28 cellular contexts compared by ENCODE assay signal in the genomic region with DNA sequence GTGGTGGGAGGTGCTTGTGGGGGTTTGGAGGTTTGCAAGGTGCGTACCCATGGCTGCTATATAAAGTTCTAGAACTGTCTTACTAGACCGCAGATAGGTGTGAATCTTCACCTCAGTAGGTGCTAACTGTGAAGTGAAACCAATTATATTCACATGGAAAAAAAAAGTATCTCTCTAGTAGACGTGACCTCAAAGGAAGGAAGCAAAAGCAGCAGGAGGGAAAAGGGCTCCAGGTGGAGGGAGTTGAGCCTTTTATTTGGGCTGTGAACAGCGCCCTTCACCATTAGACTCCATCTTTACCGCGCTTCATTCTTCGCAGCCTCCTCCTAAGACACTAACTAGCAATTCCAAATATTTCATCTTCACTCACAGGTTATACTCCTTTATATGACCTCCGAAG.
A peak's percentile ranks its signal among the peaks of the same experiment; 100 is the strongest.
DNase-seq lines count a peak whose midpoint lies in the region; ATAC-seq, FAIRE-seq and TF ChIP-seq lines count a peak whose summit lies in the region.
"Had no signal": no experiment of that assay in that cellular context is flagged by ENCODE, and none has a peak within 500 bp of the region (broad histone marks: within the 10 kb centered on the region; RNA-seq: fewer than 3 reads in every experiment).

No MANE protein-coding gene starts in this region.

- H3K36me3 ChIP-seq in transverse colon: no peaks in the 10 kb centered on the region
- H3K36me3 ChIP-seq: gastroesophageal sphincter, HAP-1, prostate gland, sigmoid colon had no signal

- CTCF ChIA-PET in activated CD8-positive, alpha-beta T cell treated with anti-CD3 and anti-CD28 coated beads for 36 hours (lab: Charles Lee): interaction anchor here (1.3 to 4.2 kb wide), 2 partner anchors 29 to 67 kb away, joined by 4 to 20 read pairs; no protein-coding TSS in a partner anchor

- peaks cover 42% of the 10 kb centered on the region for H3K4me1 Mint-ChIP-seq in activated T-cell treated with anti-CD3 and anti-CD28 coated beads, Interleukin-2, amount 50 U/mL, for 72 hours (ENCODE audit: low read depth)
- H3K4me1 Mint-ChIP-seq in activated CD8-positive, alpha-beta T cell treated with anti-CD3 and anti-CD28 coated beads for 36 hours (ENCODE audit: low read depth): peaks cover 44% of the 10 kb centered on the region
- peaks cover 46 to 48% of the 10 kb centered on the region in 2 donors for H3K4me1 Mint-ChIP-seq in effector memory CD8-positive, alpha-beta T cell (ENCODE audit: low read depth in 2 of 2)
- H3K4me1 Mint-ChIP-seq in stimulated activated naive CD8-positive, alpha-beta T cell treated with anti-CD3 and anti-CD28 coated beads, Interleukin-15, amount 100 ng/mL, for 72 hours: peaks cover 41% of the 10 kb centered on the region

- TF ChIP-seq POLR2A in transverse colon (IDR thresholded peaks at IDR 0.05): no peak

- no peaks in the 10 kb centered on the region for H3K9me3 ChIP-seq in transverse colon
- H3K9me3 ChIP-seq: HAP-1, prostate gland, sigmoid colon had no signal

- H3K36me3 Mint-ChIP-seq in activated T-cell treated with anti-CD3 and anti-CD28 coated beads, Interleukin-2, amount 50 U/mL, for 72 hours (ENCODE audit: insufficient read depth in 2 of 2): peaks cover 2 to 5% of the 10 kb centered on the region in 2 donors
- H3K36me3 Mint-ChIP-seq in activated CD8-positive, alpha-beta T cell treated with anti-CD3 and anti-CD28 coated beads for 36 hours (ENCODE audit: low read depth): peaks cover 6% of the 10 kb centered on the region
- peaks cover 18% of the 10 kb centered on the region for H3K36me3 Mint-ChIP-seq in effector memory CD8-positive, alpha-beta T cell (ENCODE audit: insufficient read depth)
- H3K36me3 Mint-ChIP-seq: CD14-positive monocyte, naive B cell had no signal

- H3K27ac ChIP-seq in transverse colon: no peak overlapping the region
- H3K27ac ChIP-seq: gastroesophageal sphincter, prostate gland, sigmoid colon, SK-N-MC had no signal

- no peak for TF ChIP-seq EP300 in transverse colon (IDR thresholded peaks at IDR 0.05; ENCODE audit: low read depth)

- H3K9me3 Mint-ChIP-seq in activated T-cell treated with anti-CD3 and anti-CD28 coated beads, Interleukin-2, amount 50 U/mL, for 72 hours: peaks cover 1 to 2% of the 10 kb centered on the region in 2 donors
- H3K9me3 Mint-ChIP-seq in activated CD8-positive, alpha-beta T cell treated with anti-CD3 and anti-CD28 coated beads for 36 hours: peaks cover 11% of the 10 kb centered on the region
- peaks cover 0 to 8% of the 10 kb centered on the region in 2 donors for H3K9me3 Mint-ChIP-seq in effector memory CD8-positive, alpha-beta T cell
- H3K9me3 Mint-ChIP-seq in stimulated activated naive CD8-positive, alpha-beta T cell treated with anti-CD3 and anti-CD28 coated beads, Interleukin-15, amount 100 ng/mL, for 72 hours: peaks cover 10 to 13% of the 10 kb centered on the region in 2 donors

- 79 to 87% methylated on average over 7 to 8 of the region's 8 CpGs for WGBS in transverse colon (ENCODE audit: low coverage in 1 of 2), 2 donors

- TF ChIP-seq CTCF in activated CD8-positive, alpha-beta T cell treated with anti-CD3 and anti-CD28 coated beads for 36 hours (IDR thresholded peaks at IDR 0.05): no peak
- no peak for TF ChIP-seq CTCF in transverse colon (IDR thresholded peaks at IDR 0.05)

- intact Hi-C loops in activated CD8-positive, alpha-beta T cell treated with anti-CD3 and anti-CD28 coated beads for 36 hours (cut with micrococcal nuclease): no loop called here
- intact Hi-C loops in transverse colon (cut with DNase I; ENCODE audit: low total_unique reads): no loop called here

- FAIRE-seq in urothelium cell line (lab: Jason Lieb, UNC): no peak
- FAIRE-seq: A204.1, K562 had no signal

- peak overlapping the region; percentile 76 for H3K27ac Mint-ChIP-seq in activated T-cell treated with anti-CD3 and anti-CD28 coated beads, Interleukin-2, amount 50 U/mL, for 72 hours
- H3K27ac Mint-ChIP-seq in activated CD8-positive, alpha-beta T cell treated with anti-CD3 and anti-CD28 coated beads for 36 hours: peak overlapping the region; percentile 17
- H3K27ac Mint-ChIP-seq in effector memory CD8-positive, alpha-beta T cell: peak overlapping the region; percentile 92 to 95
- peak overlapping the region in 1 of 2 donors; percentile 94 for H3K27ac Mint-ChIP-seq in stimulated activated naive CD8-positive, alpha-beta T cell treated with anti-CD3 and anti-CD28 coated beads, Interleukin-15, amount 100 ng/mL, for 72 hours
- H3K27ac Mint-ChIP-seq: activated naive CD4-positive, alpha-beta T cell treated with anti-CD3 and anti-CD28 coated beads for 36 hours; CD14-positive monocyte; naive B cell had no signal

- in situ Hi-C loops in transverse colon (cut with MboI; ENCODE audit: low pct_ligation_motif_present in 1 of 4, low pct_unique_long_range_greater_than_20kb in 1 of 4, low sequenced_read_pairs in 3 of 4): no loop called here

- H3K27me3 Mint-ChIP-seq in activated T-cell treated with anti-CD3 and anti-CD28 coated beads, Interleukin-2, amount 50 U/mL, for 72 hours (ENCODE audit: low read depth): no peaks in the 10 kb centered on the region
- H3K27me3 Mint-ChIP-seq in activated CD8-positive, alpha-beta T cell treated with anti-CD3 and anti-CD28 coated beads for 36 hours: no peaks in the 10 kb centered on the region
- H3K27me3 Mint-ChIP-seq in effector memory CD8-positive, alpha-beta T cell: no peaks in the 10 kb centered on the region
- H3K27me3 Mint-ChIP-seq in stimulated activated naive CD8-positive, alpha-beta T cell treated with anti-CD3 and anti-CD28 coated beads, Interleukin-15, amount 100 ng/mL, for 72 hours: no peaks in the 10 kb centered on the region
- H3K27me3 Mint-ChIP-seq: naive B cell had no signal

- no peak for DNase-seq in activated T-cell treated with anti-CD3 and anti-CD28 coated beads, Interleukin-2, amount 50 U/mL, for 72 hours
- DNase-seq in activated T-cell treated with anti-CD3 and anti-CD28 coated beads, Interleukin-2, amount 50 U/mL, for 1 hour: no peak
- DNase-seq in activated CD8-positive, alpha-beta T cell treated with anti-CD3 and anti-CD28 coated beads for 36 hours: no peak
- DNase-seq in effector memory CD8-positive, alpha-beta T cell: peak; percentile 33 to 39 (median 37)
- DNase-seq in stimulated activated naive CD8-positive, alpha-beta T cell treated with anti-CD3 and anti-CD28 coated beads, Interleukin-15, amount 100 ng/mL, for 72 hours: no peak
- DNase-seq in urothelium cell line (ENCODE audit: low spot score) (no peak), transverse colon (no peak), GOT3 (lab: John Stamatoyannopoulos, UW) (no peak)
- DNase-seq: activated CD4-positive, CD25-positive, alpha-beta regulatory T cell treated with anti-CD3 and anti-CD28 coated beads, Interleukin-2, amount 50 U/mL, for 72 hours; activated naive CD4-positive, alpha-beta T cell treated with anti-CD3 and anti-CD28 coated beads for 36 hours; activated T-cell treated with anti-CD3 and anti-CD28 coated beads, Interleukin-2, amount 50 U/mL, for 4 hours; DMS 273 treated with DMSO at 0.1 percent for 48 hours; kidney glomerular epithelial cell; naive B cell; NCI-H2029 treated with DMSO at 0.1 percent for 48 hours; NCI-H526; NK-92 treated with Interleukin-12 subunit alpha and Interleukin-12 subunit beta, amount 100 ng/mL, for 24 hours; occipital lobe; PC-3; sigmoid colon; stimulated activated CD4-positive, alpha-beta T cell treated with anti-CD3 and anti-CD28 coated beads, Interleukin-4, amount 100 ng/mL, for 4 hours had no signal

- ATAC-seq in activated T-cell treated with anti-CD3 and anti-CD28 coated beads, Interleukin-2, amount 50 U/mL, for 72 hours (replicated peaks in 1 of 2): no peak
- peak; percentile 21 for ATAC-seq in activated CD8-positive, alpha-beta T cell treated with anti-CD3 and anti-CD28 coated beads for 36 hours
- ATAC-seq in effector memory CD8-positive, alpha-beta T cell (replicated peaks): peak; percentile 79
- ATAC-seq in stimulated activated naive CD8-positive, alpha-beta T cell treated with anti-CD3 and anti-CD28 coated beads, Interleukin-15, amount 100 ng/mL, for 72 hours: peak; percentile 54
- ATAC-seq: activated T-cell treated with anti-CD3 and anti-CD28 coated beads, Interleukin-2, amount 50 U/mL, for 4 hours; gastroesophageal sphincter; K562; PC-3 had no signal

- H3K4me3 Mint-ChIP-seq in activated T-cell treated with anti-CD3 and anti-CD28 coated beads, Interleukin-2, amount 50 U/mL, for 72 hours: no peak overlapping the region
- no peak overlapping the region for H3K4me3 Mint-ChIP-seq in activated CD8-positive, alpha-beta T cell treated with anti-CD3 and anti-CD28 coated beads for 36 hours
- H3K4me3 Mint-ChIP-seq in effector memory CD8-positive, alpha-beta T cell: peak overlapping the region; percentile 67 to 70
- H3K4me3 Mint-ChIP-seq in stimulated activated naive CD8-positive, alpha-beta T cell treated with anti-CD3 and anti-CD28 coated beads, Interleukin-15, amount 100 ng/mL, for 72 hours: no peak overlapping the region
- H3K4me3 Mint-ChIP-seq: activated naive CD4-positive, alpha-beta T cell treated with anti-CD3 and anti-CD28 coated beads for 36 hours; activated T-cell treated with anti-CD3 and anti-CD28 coated beads, Interleukin-2, amount 50 U/mL, for 4 hours; CD14-positive monocyte; naive B cell had no signal

- POLR2A ChIA-PET in activated CD8-positive, alpha-beta T cell treated with anti-CD3 and anti-CD28 coated beads for 36 hours (lab: Charles Lee): no interaction called here

- no peak overlapping the region for H3K4me3 ChIP-seq in transverse colon
- H3K4me3 ChIP-seq: gastroesophageal sphincter, HAP-1, K562, prostate gland, sigmoid colon, SK-N-MC had no signal

- H3K27me3 ChIP-seq in transverse colon: no peaks in the 10 kb centered on the region
- H3K27me3 ChIP-seq: gastroesophageal sphincter, sigmoid colon had no signal

- H3K4me1 ChIP-seq in transverse colon: peaks cover 0 to 5% (median 1%) of the 10 kb centered on the region in 4 donors
- H3K4me1 ChIP-seq: gastroesophageal sphincter, HAP-1, prostate gland had no signal

Comparison
In these comparisons a context has a peak if more than half of its experiments do, and no peak if none do; other contexts are left out.
1. ATAC-seq: peak in activated CD8-positive, alpha-beta T cell treated with anti-CD3 and anti-CD28 coated beads for 36 hours (single experiment), effector memory CD8-positive, alpha-beta T cell (single experiment) and stimulated activated naive CD8-positive, alpha-beta T cell treated with anti-CD3 and anti-CD28 coated beads, Interleukin-15, amount 100 ng/mL, for 72 hours (single experiment); none in activated T-cell treated with anti-CD3 and anti-CD28 coated beads, Interleukin-2, amount 50 U/mL, for 72 hours (0 of 2).
2. DNase-seq: peak in effector memory CD8-positive, alpha-beta T cell (3 of 3); none in activated T-cell treated with anti-CD3 and anti-CD28 coated beads, Interleukin-2, amount 50 U/mL, for 72 hours (0 of 2), activated T-cell treated with anti-CD3 and anti-CD28 coated beads, Interleukin-2, amount 50 U/mL, for 1 hour (single experiment), activated CD8-positive, alpha-beta T cell treated with anti-CD3 and anti-CD28 coated beads for 36 hours (single experiment), stimulated activated naive CD8-positive, alpha-beta T cell treated with anti-CD3 and anti-CD28 coated beads, Interleukin-15, amount 100 ng/mL, for 72 hours (0 of 2), urothelium cell line (single experiment), transverse colon (single experiment) and GOT3 (single experiment).
3. H3K4me3 Mint-ChIP-seq: peak in effector memory CD8-positive, alpha-beta T cell (2 of 2); none in activated T-cell treated with anti-CD3 and anti-CD28 coated beads, Interleukin-2, amount 50 U/mL, for 72 hours (0 of 2), activated CD8-positive, alpha-beta T cell treated with anti-CD3 and anti-CD28 coated beads for 36 hours (single experiment) and stimulated activated naive CD8-positive, alpha-beta T cell treated with anti-CD3 and anti-CD28 coated beads, Interleukin-15, amount 100 ng/mL, for 72 hours (0 of 2).